ENCODE assay signal across 8 cellular contexts in the genomic region with DNA sequence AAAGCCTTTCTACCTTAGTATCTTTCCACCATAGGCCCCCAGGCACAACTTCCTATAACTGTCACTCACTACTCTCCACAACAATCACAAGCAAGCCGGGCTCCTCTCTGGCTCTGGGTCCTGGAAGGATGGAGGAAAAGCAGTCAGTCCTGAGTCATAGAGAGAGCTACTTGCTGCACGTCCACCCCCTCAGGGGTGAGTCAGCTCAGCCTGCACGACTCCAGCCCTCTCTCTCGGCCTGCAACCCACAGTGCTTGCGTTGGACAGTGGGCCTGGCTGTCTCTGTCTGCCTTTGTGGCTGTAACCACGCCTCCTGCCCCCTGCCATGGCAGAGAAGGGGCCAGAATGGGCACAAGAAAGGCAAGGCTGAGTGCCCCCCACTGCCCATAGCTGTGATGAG.
A peak's percentile ranks its signal among the peaks of the same experiment; 100 is the strongest.
DNase-seq lines count a peak whose midpoint lies in the region; ATAC-seq and TF ChIP-seq lines count a peak whose summit lies in the region.
"Had no signal": no experiment of that assay in that cellular context is flagged by ENCODE, and none has a peak within 500 bp of the region (broad histone marks: within the 10 kb centered on the region; RNA-seq: fewer than 3 reads in every experiment).

No MANE protein-coding gene starts in this region.

- H4K20me1 ChIP-seq in smooth muscle cell (ENCODE audit: low read depth) = no peaks in the 10 kb centered on the region
- no peaks in the 10 kb centered on the region for H4K20me1 ChIP-seq in OCI-LY7 (ENCODE audit: insufficient read depth, low read length)

- peak overlapping the region; percentile 63 for H3K9ac ChIP-seq in smooth muscle cell (ENCODE audit: low read depth)

- no TSS peak for BruUV-seq in OCI-LY7 (replicated peaks; lab: Mats Ljungman, UMichigan)

- H3K27ac ChIP-seq in heart right ventricle (peak overlapping the region in 9 of 10 donors; percentile 10 to 85 (median 57)), smooth muscle cell (ENCODE audit: low read depth) (peak overlapping the region; percentile 86), OCI-LY7 (ENCODE audit: low read depth, low read length, poor library complexity, severe bottlenecking) (no peak overlapping the region)
- H3K27ac ChIP-seq: PC-9 had no signal

- no peak overlapping the region for H3K27ac Mint-ChIP-seq in activated T-cell treated with anti-CD3 and anti-CD28 coated beads, Interleukin-2, amount 50 U/mL, for 72 hours

- peaks cover 35% of the 10 kb centered on the region for H3K27me3 Mint-ChIP-seq in activated T-cell treated with anti-CD3 and anti-CD28 coated beads, Interleukin-2, amount 50 U/mL, for 72 hours (ENCODE audit: low read depth)

- 28 to 48% methylated on average over 6 of the region's 6 CpGs for whole genome bisulfite sequencing in heart right ventricle, 2 donors
- 5% methylated on average over 6 of the region's 6 CpGs for WGBS in smooth muscle cell (ENCODE audit: low lambda C conversion rate)

- no peaks in the 10 kb centered on the region for H3K9me2 ChIP-seq in OCI-LY7 (ENCODE audit: insufficient read depth, low read length)

- DNase-seq in HPDE6-E6E7 (ENCODE audit: extremely low spot score) = peak; percentile 76
- peak; percentile 47 to 56 for DNase-seq in activated T-cell treated with anti-CD3 and anti-CD28 coated beads, Interleukin-2, amount 50 U/mL, for 72 hours
- peak; percentile 41 to 46 for DNase-seq in heart right ventricle
- peak; percentile 55 for DNase-seq in smooth muscle cell (lab: John Stamatoyannopoulos, UW; ENCODE audit: unreplicated experiment)
- DNase-seq in NCI-H2196 (lab: John Stamatoyannopoulos, UW; ENCODE audit: unreplicated experiment) = no peak
- no peak for DNase-seq in OCI-LY7 (ENCODE audit: low spot score)

- H3K79me2 ChIP-seq in smooth muscle cell (ENCODE audit: low read depth) (no peaks in the 10 kb centered on the region), OCI-LY7 (ENCODE audit: insufficient read depth, low read depth, low read length) (no peaks in the 10 kb centered on the region)

- ATAC-seq in activated T-cell treated with anti-CD3 and anti-CD28 coated beads, Interleukin-2, amount 50 U/mL, for 72 hours (replicated peaks in 1 of 2) = peak; percentile 92 to 96
- ATAC-seq in heart right ventricle (peak; percentile 23 to 91 (median 84)), GM21381 (IDR thresholded peaks at IDR 0.05; ENCODE audit: unreplicated experiment) (no peak)

- no peak overlapping the region for H3K4me3 ChIP-seq in heart right ventricle
- H3K4me3 ChIP-seq in smooth muscle cell = no peak overlapping the region
- no peak overlapping the region for H3K4me3 ChIP-seq in OCI-LY7 (ENCODE audit: low read depth, low read length, poor library complexity, severe bottlenecking)
- H3K4me3 ChIP-seq: PC-9 had no signal

- peaks cover 5 to 57% (median 28%) of the 10 kb centered on the region in 9 donors for H3K4me1 ChIP-seq in heart right ventricle
- peaks cover 4% of the 10 kb centered on the region for H3K4me1 ChIP-seq in smooth muscle cell (ENCODE audit: low read depth)
- H3K4me1 ChIP-seq in OCI-LY7 (ENCODE audit: insufficient read depth, low read length, poor library complexity, severe bottlenecking) = no peaks in the 10 kb centered on the region

- H3K4me2 ChIP-seq in smooth muscle cell (peak overlapping the region; percentile 52), OCI-LY7 (ENCODE audit: low read length) (no peak overlapping the region)
- H3K4me2 ChIP-seq: PC-9 had no signal

- H3K36me3 ChIP-seq in heart right ventricle = peaks cover 0 to 43% (median 0%) of the 10 kb centered on the region in 9 donors
- H3K36me3 ChIP-seq in smooth muscle cell (ENCODE audit: low read depth) = no peaks in the 10 kb centered on the region
- H3K36me3 ChIP-seq in OCI-LY7 (ENCODE audit: insufficient read depth, low read length) = no peaks in the 10 kb centered on the region

- H2AFZ ChIP-seq in smooth muscle cell (ENCODE audit: low read depth) (peak overlapping the region; percentile 33), OCI-LY7 (ENCODE audit: low read length) (no peak overlapping the region)
- H2AFZ ChIP-seq: PC-9 had no signal

- no peak for TF ChIP-seq CTCF in heart right ventricle (IDR thresholded peaks at IDR 0.05)
- TF ChIP-seq CTCF in smooth muscle cell (IDR thresholded peaks at IDR 0.05; ENCODE audit: borderline replicate concordance, insufficient read depth, poor library complexity, severe bottlenecking) = no peak
- TF ChIP-seq CTCF in OCI-LY7 (conservative IDR thresholded peaks at IDR 0.05; ENCODE audit: low read length) = no peak

- peaks cover 22% of the 10 kb centered on the region for H3K4me1 Mint-ChIP-seq in activated T-cell treated with anti-CD3 and anti-CD28 coated beads, Interleukin-2, amount 50 U/mL, for 72 hours (ENCODE audit: low read depth)

- H3K9me3 ChIP-seq in heart right ventricle (no peaks in the 10 kb centered on the region), smooth muscle cell (replicated peaks; ENCODE audit: low read depth) (no peaks in the 10 kb centered on the region), OCI-LY7 (ENCODE audit: low read length) (no peaks in the 10 kb centered on the region)

- CTCF ChIA-PET in OCI-LY7 (lab: Charles Lee; ENCODE audit: unreplicated experiment) = no interaction called here

- H3K36me3 Mint-ChIP-seq in activated T-cell treated with anti-CD3 and anti-CD28 coated beads, Interleukin-2, amount 50 U/mL, for 72 hours (ENCODE audit: insufficient read depth in 2 of 2) = no peaks in the 10 kb centered on the region

- H3K4me3 Mint-ChIP-seq in activated T-cell treated with anti-CD3 and anti-CD28 coated beads, Interleukin-2, amount 50 U/mL, for 72 hours = no peak overlapping the region

- no peaks in the 10 kb centered on the region for H3F3A ChIP-seq in smooth muscle cell (ENCODE audit: low read depth)

- H3K9me3 Mint-ChIP-seq in activated T-cell treated with anti-CD3 and anti-CD28 coated beads, Interleukin-2, amount 50 U/mL, for 72 hours = no peaks in the 10 kb centered on the region

- POLR2A ChIA-PET in OCI-LY7 (lab: Charles Lee) = no interaction called here

- peaks cover 0 to 16% (median 0%) of the 10 kb centered on the region in 7 donors for H3K27me3 ChIP-seq in heart right ventricle
- no peaks in the 10 kb centered on the region for H3K27me3 ChIP-seq in smooth muscle cell (ENCODE audit: low read depth)

- intact Hi-C loops in heart right ventricle (cut with DNase I) = no loop called here
- intact Hi-C loops in OCI-LY7 (cut with micrococcal nuclease; ENCODE audit: unreplicated experiment) = no loop called here

Comparison
In these comparisons a context has a peak if more than half of its experiments do, and no peak if none do; other contexts are left out.
1. DNase-seq: peak in HPDE6-E6E7 (single experiment), activated T-cell treated with anti-CD3 and anti-CD28 coated beads, Interleukin-2, amount 50 U/mL, for 72 hours (2 of 2), heart right ventricle (2 of 2) and smooth muscle cell (single experiment); none in NCI-H2196 (single experiment) and OCI-LY7 (single experiment).